12 cellular contexts compared by ENCODE assay signal in the genomic region with DNA sequence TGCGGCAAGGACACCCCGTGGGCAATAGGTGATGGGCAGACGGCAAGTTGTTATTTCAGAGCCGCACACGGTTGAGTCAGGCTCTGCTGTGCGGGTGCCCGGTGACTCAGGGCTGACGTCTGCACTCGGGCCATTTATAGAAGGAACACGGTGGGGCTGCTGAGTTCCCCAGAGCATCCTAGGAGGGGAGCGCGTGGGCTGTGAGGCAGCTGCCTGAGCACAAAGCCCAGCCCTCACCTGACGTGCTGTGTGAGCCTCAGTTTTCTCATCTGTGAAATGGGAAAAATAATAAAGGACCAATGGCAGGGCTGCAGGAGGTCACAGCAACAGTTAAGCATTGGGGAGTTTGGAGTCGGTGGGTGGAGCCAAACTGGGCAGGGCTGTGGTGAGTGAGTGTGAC. TPM values are rescaled to one million over a fixed set of nuclear protein-coding genes. Genes with fewer than 3 reads are reported as not detected.
DNase-seq lines count a peak whose midpoint lies in the region; ATAC-seq, FAIRE-seq and TF ChIP-seq lines count a peak whose summit lies in the region.
"Had no signal": no experiment of that assay in that cellular context is flagged by ENCODE, and none has a peak within 500 bp of the region (broad histone marks: within the 10 kb centered on the region; RNA-seq: fewer than 3 reads in every experiment).

No MANE protein-coding gene starts in this region.

- H3K36me3 Mint-ChIP-seq in activated CD8-positive, alpha-beta T cell treated with anti-CD3 and anti-CD28 coated beads, Interleukin-2, amount 10 ng/mL, durations not matched to agents 7 days and 5 days (ENCODE audit: low read depth): no peaks in the 10 kb centered on the region

- H3K9ac ChIP-seq in GM12878 (ENCODE audit: control insufficient read depth, insufficient read depth, low read length): no peak overlapping the region
- H3K9ac ChIP-seq in neuronal stem cell (ENCODE audit: low read depth, low read length, poor library complexity): peak overlapping the region; percentile 44

- CTCF ChIA-PET in GM12878 (lab: Yijun Ruan, JAX): interaction anchor here (0.9 kb wide), 1 partner anchor 65 kb away, joined by 3 read pairs; no protein-coding TSS in a partner anchor
- CTCF ChIA-PET in activated CD8-positive, alpha-beta T cell treated with anti-CD3 and anti-CD28 coated beads, Interleukin-2, amount 10 ng/mL, durations not matched to agents 7 days and 5 days (lab: Charles Lee): interaction anchor here (1.4 kb wide), 1 partner anchor 9 kb away, joined by 3 read pairs; no protein-coding TSS in a partner anchor

- no peak for FAIRE-seq in GM12878 (lab: Jason Lieb, UNC)

- no peak overlapping the region for H3K4me3 Mint-ChIP-seq in activated CD8-positive, alpha-beta T cell treated with anti-CD3 and anti-CD28 coated beads, Interleukin-2, amount 10 ng/mL, durations not matched to agents 7 days and 5 days

- no peak overlapping the region for H3K27ac Mint-ChIP-seq in activated CD8-positive, alpha-beta T cell treated with anti-CD3 and anti-CD28 coated beads, Interleukin-2, amount 10 ng/mL, durations not matched to agents 7 days and 5 days

- no peak overlapping the region for H3K14ac ChIP-seq in neuronal stem cell (ENCODE audit: low read length)

- BruUV-seq in GM12878 (replicated peaks; lab: Mats Ljungman, UMichigan): no TSS peak

- ATAC-seq in GM12878: peak; percentile 63
- ATAC-seq in activated CD8-positive, alpha-beta T cell treated with anti-CD3 and anti-CD28 coated beads, Interleukin-2, amount 10 ng/mL, durations not matched to agents 7 days and 5 days: no peak
- no peak for ATAC-seq in GM21825 (IDR thresholded peaks at IDR 0.05; ENCODE audit: unreplicated experiment)

- intact Hi-C loops in GM12878 (cut with micrococcal nuclease; ENCODE audit: unreplicated experiment) (no loop called here), sigmoid colon (cut with DNase I) (no loop called here)

- H3K4me2 ChIP-seq in GM12878 (ENCODE audit: control insufficient read depth, insufficient read depth) (peak overlapping the region; percentile 34; the same call in 1 of the 2 replicates), neuronal stem cell (ENCODE audit: insufficient read depth, low read length, poor library complexity, severe bottlenecking) (no peak overlapping the region)

- peaks cover 7% of the 10 kb centered on the region for H3K27me3 Mint-ChIP-seq in activated CD8-positive, alpha-beta T cell treated with anti-CD3 and anti-CD28 coated beads, Interleukin-2, amount 10 ng/mL, durations not matched to agents 7 days and 5 days (ENCODE audit: low read depth)

- under 1% methylated on average over 14 of the region's 14 CpGs for WGBS in GM12878 (ENCODE audit: insufficient coverage, insufficient replicate concordance, low lambda C conversion rate, missing lambda C conversion rate)
- WGBS in neuronal stem cell (ENCODE audit: extremely low coverage in 2 of 2, insufficient read length in 2 of 2, insufficient replicate concordance in 1 of 2), 2 donors: no CpG with 5 or more reads among the region's 14 CpGs
- 53 to 73% methylated on average over 14 of the region's 14 CpGs for WGBS in sigmoid colon, 2 donors

- H2BK15ac ChIP-seq in neuronal stem cell (ENCODE audit: low read length): no peak overlapping the region

- TF ChIP-seq CTCF in GM12878 (IDR thresholded peaks at IDR 0.05 in 2 of 3, conservative IDR thresholded peaks at IDR 0.05 in 1 of 3; ENCODE audit: control insufficient read depth in 2 of 3, extremely low read depth in 1 of 3, insufficient read depth in 1 of 3, low read depth in 3 of 3, low read length in 3 of 3) (no peak), sigmoid colon (IDR thresholded peaks at IDR 0.05) (no peak)

- H3K4me1 ChIP-seq in GM12878 (ENCODE audit: control insufficient read depth, insufficient read depth, low read length) (peaks cover 22% of the 10 kb centered on the region), neuronal stem cell (ENCODE audit: control insufficient read depth in 2 of 2, insufficient read depth in 1 of 2, low read depth in 1 of 2, low read length in 2 of 2) (peaks cover 0 to 10% of the 10 kb centered on the region in 2 donors), sigmoid colon (no peaks in the 10 kb centered on the region)
- H3K4me1 ChIP-seq: transverse colon had no signal

- peak; percentile 81 for DNase-seq in EL
- DNase-seq in MV-4-11 (lab: John Stamatoyannopoulos, UW): peak; percentile 54
- DNase-seq in GM12878 (ENCODE audit: low read depth, low spot score): no peak
- DNase-seq in neuronal stem cell (ENCODE audit: low spot score): no peak
- no peak for DNase-seq in activated CD8-positive, alpha-beta T cell treated with anti-CD3 and anti-CD28 coated beads, Interleukin-2, amount 10 ng/mL, durations not matched to agents 7 days and 5 days
- no peak for DNase-seq in sigmoid colon
- no peak for DNase-seq in NK-92 treated with Interleukin-12 subunit alpha and Interleukin-12 subunit beta, amount 100 ng/mL, for 24 hours (lab: John Stamatoyannopoulos, UW)
- DNase-seq: activated CD8-positive, alpha-beta memory T cell treated with anti-CD3 and anti-CD28 coated beads, Interleukin-2, amount 50 U/mL, for 48 hours; effector memory CD4-positive, alpha-beta T cell; mesendoderm; transverse colon had no signal

- H3K4me3 ChIP-seq in GM12878: no peak overlapping the region
- H3K4me3 ChIP-seq in neuronal stem cell (ENCODE audit: low read length in 2 of 2): no peak overlapping the region
- H3K4me3 ChIP-seq in sigmoid colon: no peak overlapping the region
- H3K4me3 ChIP-seq: transverse colon had no signal

- TF ChIP-seq RAD21 in GM12878 (IDR thresholded peaks at IDR 0.05; ENCODE audit: insufficient read depth, low read depth, low read length): peak; percentile 14; the same call in 1 of the 2 replicates

- H3K23ac ChIP-seq in neuronal stem cell (ENCODE audit: low read depth, low read length, poor library complexity): no peak overlapping the region

- H3K4me1 Mint-ChIP-seq in activated CD8-positive, alpha-beta T cell treated with anti-CD3 and anti-CD28 coated beads, Interleukin-2, amount 10 ng/mL, durations not matched to agents 7 days and 5 days (ENCODE audit: low read depth): no peaks in the 10 kb centered on the region

- H3K4ac ChIP-seq in neuronal stem cell (ENCODE audit: low read length): no peak overlapping the region

- peaks cover 2% of the 10 kb centered on the region for H3K79me1 ChIP-seq in neuronal stem cell (ENCODE audit: low read depth, low read length)

- in situ Hi-C loops in GM12878 (cut with MboI): no loop called here

- H2AK5ac ChIP-seq in neuronal stem cell (ENCODE audit: low read depth, low read length): peak overlapping the region; percentile 63

- TF ChIP-seq EP300 in GM12878 (IDR thresholded peaks at IDR 0.05; ENCODE audit: borderline replicate concordance in 1 of 2, control insufficient read depth in 1 of 2, low read depth in 2 of 2, low read length in 2 of 2): no peak
- no peak for TF ChIP-seq EP300 in sigmoid colon (IDR thresholded peaks at IDR 0.05)

- H3K27me3 ChIP-seq in GM12878 (replicated peaks in 1 of 2; ENCODE audit: control insufficient read depth in 2 of 2, insufficient read depth in 2 of 2, low read length in 1 of 2) (peaks cover 0 to 11% of the 10 kb centered on the region in 2 experiments; a peak in 3 of 4 replicates), neuronal stem cell (ENCODE audit: control insufficient read depth in 3 of 3, insufficient read depth in 3 of 3, low read depth in 1 of 3, low read length in 3 of 3) (peaks cover 0 to 19% (median 0%) of the 10 kb centered on the region in 3 experiments), sigmoid colon (peaks cover 0 to 4% (median 0%) of the 10 kb centered on the region in 3 donors)
- H3K27me3 ChIP-seq: transverse colon had no signal

- H2BK120ac ChIP-seq in neuronal stem cell (ENCODE audit: low read depth, low read length): no peak overlapping the region

- H2BK5ac ChIP-seq in neuronal stem cell (ENCODE audit: low read length): no peak overlapping the region

- RAD21 ChIA-PET in GM12878 (lab: Charles Lee; ENCODE audit: unreplicated experiment): interaction anchor here (0.6 kb wide), 1 partner anchor 162 kb away, joined by 3 read pairs; no protein-coding TSS in a partner anchor

- SMC1A ChIA-PET in GM12878 (lab: Charles Lee; ENCODE audit: uncharacterized antibody, unreplicated experiment): interaction anchor here (1.6 to 1.8 kb wide), 2 partner anchors 18 to 28 kb away, joined by 5 to 7 read pairs; no protein-coding TSS in a partner anchor

- H3K79me2 ChIP-seq in GM12878 (ENCODE audit: control insufficient read depth, insufficient read depth, low read length): no peaks in the 10 kb centered on the region

- no peaks in the 10 kb centered on the region for H4K20me1 ChIP-seq in GM12878 (ENCODE audit: control insufficient read depth, insufficient read depth)

- no peak overlapping the region for H4K91ac ChIP-seq in neuronal stem cell (ENCODE audit: low read depth, low read length, poor library complexity)

- no peak overlapping the region for H4K8ac ChIP-seq in neuronal stem cell (ENCODE audit: low read depth, low read length)

- H3K9me3 ChIP-seq in GM12878 (replicated peaks; ENCODE audit: control insufficient read depth, insufficient read depth, low read length): no peaks in the 10 kb centered on the region
- H3K9me3 ChIP-seq in neuronal stem cell (replicated peaks in 1 of 2; ENCODE audit: control insufficient read depth in 2 of 2, insufficient read depth in 1 of 2, low read depth in 1 of 2, low read length in 2 of 2): no peaks in the 10 kb centered on the region
- no peaks in the 10 kb centered on the region for H3K9me3 ChIP-seq in sigmoid colon
- H3K9me3 ChIP-seq: transverse colon had no signal

- no peaks in the 10 kb centered on the region for H3K9me3 Mint-ChIP-seq in activated CD8-positive, alpha-beta T cell treated with anti-CD3 and anti-CD28 coated beads, Interleukin-2, amount 10 ng/mL, durations not matched to agents 7 days and 5 days (ENCODE audit: insufficient read depth)

- H2AFZ ChIP-seq in GM12878 (ENCODE audit: control insufficient read depth, low read depth, low read length) (no peak overlapping the region; the same call in 1 of the 2 replicates), neuronal stem cell (ENCODE audit: low read length) (no peak overlapping the region)

- H2BK12ac ChIP-seq in neuronal stem cell (ENCODE audit: low read length): no peak overlapping the region

- H3K36me3 ChIP-seq in GM12878 (ENCODE audit: control insufficient read depth in 2 of 2, insufficient read depth in 2 of 2, low read length in 1 of 2) (no peaks in the 10 kb centered on the region), neuronal stem cell (replicated peaks in 1 of 2; ENCODE audit: control insufficient read depth in 2 of 2, insufficient read depth in 2 of 2, low read length in 2 of 2) (no peaks in the 10 kb centered on the region), sigmoid colon (no peaks in the 10 kb centered on the region)
- H3K36me3 ChIP-seq: transverse colon had no signal

- no peak overlapping the region for H3K18ac ChIP-seq in neuronal stem cell (ENCODE audit: low read length)

- H3K27ac ChIP-seq in GM12878 (ENCODE audit: control insufficient read depth, insufficient read depth) (no peak overlapping the region), neuronal stem cell (replicated peaks; ENCODE audit: low read length) (no peak overlapping the region), sigmoid colon (no peak overlapping the region)
- H3K27ac ChIP-seq: transverse colon had no signal

- POLR2A ChIA-PET in GM12878 (lab: Charles Lee): no interaction called here
- POLR2A ChIA-PET in activated CD8-positive, alpha-beta T cell treated with anti-CD3 and anti-CD28 coated beads, Interleukin-2, amount 10 ng/mL, durations not matched to agents 7 days and 5 days (lab: Charles Lee): no interaction called here

- TF ChIP-seq POLR2A in GM12878 (IDR thresholded peaks at IDR 0.05; ENCODE audit: low read depth, low read length) (no peak), sigmoid colon (IDR thresholded peaks at IDR 0.05) (no peak)

RNA-seq across cellular contexts. Expression of a gene that starts 11.3 kb away (rescaled TPM):
- total RNA-seq in GM12878 (2013; cell fraction: nucleolus; rRNA removed): not detected in 2 replicates
- total RNA-seq in GM12878 (2014; rRNA removed) (2.1 and 2.7 TPM in 2 replicates), GM12878 (2014; rRNA removed; fragmentation: Illumina TruSeq; extraction: Trizol) (0.72 and 0.83 TPM in 2 replicates), GM12878 (2021) (2.2 and 2.6 TPM in 2 replicates), sigmoid colon (10 to 100 TPM; 14.1 to 24.2 (median 16.2) TPM)
- 0.26 TPM for polyA plus RNA-seq in GM12878 (2011; ENCODE audit: low read depth)
- polyA plus RNA-seq in GM12878 (2011; rRNA removed) (0.12 TPM in 1 of 2 replicates, not detected in the other), GM12878 (2014; fragmentation: Illumina TruSeq; extraction: Trizol) (0.17 and 0.84 TPM in 2 replicates), GM12878 (2014; fragmentation: Nextera tagmentation; extraction: Ambion mirVana) (under 1 TPM in 1 of 2 experiments, not detected in 1; 0.15 TPM), GM12878 (2014; rRNA removed) (2.6 and 3.7 TPM in 2 replicates), GM12878 (2016; fragmentation: Nextera tagmentation; extraction: Ambion mirVana) (1 to 10 TPM; 1.9 to 2.0 TPM), sigmoid colon (10 to 100 TPM; 11.2 to 16.2 (median 11.4) TPM)
- polyA plus RNA-seq in GM12878 (2011; cell fraction: cytosol; rRNA removed): 0.09 and 0.12 TPM in 2 replicates
- polyA plus RNA-seq in GM12878 (2011; cell fraction: nucleus; rRNA removed): 0.24 TPM in 1 of 2 replicates, not detected in the other
- 2.3 and 2.8 TPM in 2 replicates for polyA plus RNA-seq in GM12878 (2012)
- not detected in 2 replicates for polyA minus RNA-seq in GM12878 (2011; rRNA and poly(A)+ RNA removed)
- 1.4 and 1.9 TPM in 2 replicates for polyA minus RNA-seq in GM12878 (2011; cell fraction: cytosol; rRNA and poly(A)+ RNA removed)
- polyA minus RNA-seq in GM12878 (2011; cell fraction: nucleus; rRNA and poly(A)+ RNA removed): 0.24 and 0.67 TPM in 2 replicates
- polyA plus RNA-seq in neuronal stem cell (2013, experiment 1 of 2): 6.5 TPM
- 6.2 TPM for polyA plus RNA-seq in neuronal stem cell (2013, experiment 2 of 2)
- total RNA-seq in activated CD8-positive, alpha-beta T cell treated with anti-CD3 and anti-CD28 coated beads, Interleukin-2, amount 10 ng/mL, durations not matched to agents 7 days and 5 days: not detected

RNA-seq across cellular contexts. Expression of a gene that starts 22.4 kb away (rescaled TPM):
- total RNA-seq in GM12878 (2013; cell fraction: nucleolus; rRNA removed): 0.10 and 0.48 TPM in 2 replicates
- total RNA-seq in GM12878 (2014; rRNA removed) (2.0 and 2.3 TPM in 2 replicates), GM12878 (2014; rRNA removed; fragmentation: Illumina TruSeq; extraction: Trizol) (0.78 and 1.1 TPM in 2 replicates), GM12878 (2021) (1.4 and 1.6 TPM in 2 replicates), sigmoid colon (not detected)
- 0.14 TPM for polyA plus RNA-seq in GM12878 (2011; ENCODE audit: low read depth)
- polyA plus RNA-seq in GM12878 (2011; rRNA removed) (not detected in 2 replicates), GM12878 (2014; fragmentation: Illumina TruSeq; extraction: Trizol) (0.06 and 0.65 TPM in 2 replicates), GM12878 (2014; fragmentation: Nextera tagmentation; extraction: Ambion mirVana) (under 1 TPM; 0.02 to 0.11 TPM), GM12878 (2014; rRNA removed) (1.3 and 1.4 TPM in 2 replicates), GM12878 (2016; fragmentation: Nextera tagmentation; extraction: Ambion mirVana) (under 1 TPM; 0.59 to 0.84 TPM), sigmoid colon (1 to 10 TPM in 1 of 3 donors, under 1 TPM in 2; under 0.01 to 1.1 (median 0.92) TPM)
- polyA plus RNA-seq in GM12878 (2011; cell fraction: cytosol; rRNA removed): 0.01 and 0.02 TPM in 2 replicates
- polyA plus RNA-seq in GM12878 (2011; cell fraction: nucleus; rRNA removed): 0.09 TPM in 1 of 2 replicates, not detected in the other
- 0.54 and 0.87 TPM in 2 replicates for polyA plus RNA-seq in GM12878 (2012)
- polyA minus RNA-seq in GM12878 (2011; rRNA and poly(A)+ RNA removed): 0.05 and 0.07 TPM in 2 replicates
- polyA minus RNA-seq in GM12878 (2011; cell fraction: cytosol; rRNA and poly(A)+ RNA removed): 0.21 TPM in 1 of 2 replicates, not detected in the other
- 0.12 and 0.29 TPM in 2 replicates for polyA minus RNA-seq in GM12878 (2011; cell fraction: nucleus; rRNA and poly(A)+ RNA removed)
- 0.33 TPM for polyA plus RNA-seq in neuronal stem cell (2013, experiment 1 of 2)
- 0.33 TPM for polyA plus RNA-seq in neuronal stem cell (2013, experiment 2 of 2)
- not detected for total RNA-seq in activated CD8-positive, alpha-beta T cell treated with anti-CD3 and anti-CD28 coated beads, Interleukin-2, amount 10 ng/mL, durations not matched to agents 7 days and 5 days
- total RNA-seq: transverse colon had no signal

Comparison
In these comparisons a context has a peak if more than half of its experiments do, and no peak if none do; other contexts are left out.
1. DNase-seq: peak in EL (single experiment) and MV-4-11 (single experiment); none in GM12878 (single experiment), neuronal stem cell (single experiment), activated CD8-positive, alpha-beta T cell treated with anti-CD3 and anti-CD28 coated beads, Interleukin-2, amount 10 ng/mL, durations not matched to agents 7 days and 5 days (single experiment), sigmoid colon (single experiment) and NK-92 treated with Interleukin-12 subunit alpha and Interleukin-12 subunit beta, amount 100 ng/mL, for 24 hours (single experiment).
2. RNA of a gene that starts 11.3 kb away (total RNA-seq): 14.1 to 24.2 TPM in sigmoid colon; 0.72 to 2.7 TPM in GM12878 and not detected in activated CD8-positive, alpha-beta T cell treated with anti-CD3 and anti-CD28 coated beads, Interleukin-2, amount 10 ng/mL, durations not matched to agents 7 days and 5 days; every median in the first group is over 4 times any median in the second.